21 cellular contexts compared by ENCODE assay signal in genomic region chr9:137764981-137765380, GRCh38.
A peak's percentile ranks its signal among the peaks of the same experiment; 100 is the strongest.
DNase-seq lines count a peak whose midpoint lies in the region; ATAC-seq lines count a peak whose summit lies in the region.
"Had no signal": no experiment of that assay in that cellular context is flagged by ENCODE, and none has a peak within 500 bp of the region (broad histone marks: within the 10 kb centered on the region; RNA-seq: fewer than 3 reads in every experiment).

No MANE protein-coding gene starts in this region.

- peak overlapping the region; percentile 51 for H3K27ac ChIP-seq in cingulate gyrus (ENCODE audit: low read depth, low read length)
- H3K27ac ChIP-seq: C4-2B, heart left ventricle had no signal

- no peaks in the 10 kb centered on the region for H3K27me3 Mint-ChIP-seq in stimulated activated memory B cell treated with anti-CD40 and anti-IgM and Interleukin-4, amounts not matched to agents 10 μg/mL and 1 μg/mL and 100 μg/mL, for 72 hours
- H3K27me3 Mint-ChIP-seq: activated CD4-positive, alpha-beta T cell treated with anti-CD3 and anti-CD28 coated beads for 36 hours had no signal

- in situ Hi-C loops in SK-MEL-5 (cut with HindIII; ENCODE audit: low pct_unique_long_range_greater_than_20kb, low sequenced_read_pairs) = no loop called here

- H3K4me1 Mint-ChIP-seq in stimulated activated memory B cell treated with anti-CD40 and anti-IgM and Interleukin-4, amounts not matched to agents 10 μg/mL and 1 μg/mL and 100 μg/mL, for 72 hours = peaks cover 49% of the 10 kb centered on the region

- no peak for ATAC-seq in stimulated activated memory B cell treated with anti-CD40 and anti-IgM and Interleukin-4, amounts not matched to agents 10 μg/mL and 1 μg/mL and 100 μg/mL, for 72 hours
- no peak for ATAC-seq in GM18502 (IDR thresholded peaks at IDR 0.05; ENCODE audit: poor library complexity, unreplicated experiment)
- ATAC-seq: activated CD4-positive, alpha-beta T cell treated with anti-CD3 and anti-CD28 coated beads for 36 hours; activated CD8-positive, alpha-beta T cell treated with anti-CD3 and anti-CD28 coated beads, Interleukin-2, amount 10 ng/mL, durations not matched to agents 7 days and 5 days; heart left ventricle; HepG2; PC-3; Right ventricle myocardium inferior had no signal

- H3K4me3 Mint-ChIP-seq in stimulated activated memory B cell treated with anti-CD40 and anti-IgM and Interleukin-4, amounts not matched to agents 10 μg/mL and 1 μg/mL and 100 μg/mL, for 72 hours = no peak overlapping the region
- H3K4me3 Mint-ChIP-seq: activated CD4-positive, alpha-beta T cell treated with anti-CD3 and anti-CD28 coated beads for 36 hours; activated CD8-positive, alpha-beta T cell treated with anti-CD3 and anti-CD28 coated beads, Interleukin-2, amount 10 ng/mL, durations not matched to agents 7 days and 5 days had no signal

- peaks cover under 1% of the 10 kb centered on the region for H3K9me3 Mint-ChIP-seq in stimulated activated memory B cell treated with anti-CD40 and anti-IgM and Interleukin-4, amounts not matched to agents 10 μg/mL and 1 μg/mL and 100 μg/mL, for 72 hours

- H3K27ac Mint-ChIP-seq in stimulated activated memory B cell treated with anti-CD40 and anti-IgM and Interleukin-4, amounts not matched to agents 10 μg/mL and 1 μg/mL and 100 μg/mL, for 72 hours = peak overlapping the region; percentile 99
- H3K27ac Mint-ChIP-seq: activated CD8-positive, alpha-beta T cell treated with anti-CD3 and anti-CD28 coated beads, Interleukin-2, amount 10 ng/mL, durations not matched to agents 7 days and 5 days had no signal

- DNase-seq in SK-MEL-5 (ENCODE audit: low read depth, low spot score) (peak; percentile 80), midbrain (lab: John Stamatoyannopoulos, UW) (peak; percentile 48), NCI-H1694 (lab: John Stamatoyannopoulos, UW) (no peak), DMS53 treated with DMSO at 0.1 percent for 48 hours (lab: John Stamatoyannopoulos, UW; ENCODE audit: unreplicated experiment) (no peak), T-helper 9 cell (no peak)
- DNase-seq: activated CD4-positive, alpha-beta T cell treated with anti-CD3 and anti-CD28 coated beads for 36 hours; activated CD8-positive, alpha-beta T cell treated with anti-CD3 and anti-CD28 coated beads, Interleukin-2, amount 10 ng/mL, durations not matched to agents 7 days and 5 days; activated effector memory CD4-positive, alpha-beta T cell treated with anti-CD3 and anti-CD28 coated beads, Interleukin-2, amount 50 U/mL, for 16 hours; effector CD4-positive, alpha-beta T cell; heart left ventricle; NCI-H524 treated with DMSO at 0.1 percent for 48 hours; NK-92 treated with Interleukin-12 subunit alpha and Interleukin-12 subunit beta, amount 100 ng/mL, for 24 hours; occipital lobe; PC-3; stimulated activated CD4-positive, alpha-beta T cell treated with anti-CD3 and anti-CD28 coated beads, Interleukin-2, amount 100 ng/mL, for 48 hours had no signal

- peaks cover 79% of the 10 kb centered on the region for H3K36me3 Mint-ChIP-seq in stimulated activated memory B cell treated with anti-CD40 and anti-IgM and Interleukin-4, amounts not matched to agents 10 μg/mL and 1 μg/mL and 100 μg/mL, for 72 hours

Comparison
In these comparisons a context has a peak if more than half of its experiments do, and no peak if none do; other contexts are left out.
1. DNase-seq: peak in SK-MEL-5 (single experiment) and midbrain (single experiment); none in NCI-H1694 (single experiment), DMS53 treated with DMSO at 0.1 percent for 48 hours (single experiment) and T-helper 9 cell (single experiment).